ENCODE assay signal across 1 cellular context in the genomic region with DNA sequence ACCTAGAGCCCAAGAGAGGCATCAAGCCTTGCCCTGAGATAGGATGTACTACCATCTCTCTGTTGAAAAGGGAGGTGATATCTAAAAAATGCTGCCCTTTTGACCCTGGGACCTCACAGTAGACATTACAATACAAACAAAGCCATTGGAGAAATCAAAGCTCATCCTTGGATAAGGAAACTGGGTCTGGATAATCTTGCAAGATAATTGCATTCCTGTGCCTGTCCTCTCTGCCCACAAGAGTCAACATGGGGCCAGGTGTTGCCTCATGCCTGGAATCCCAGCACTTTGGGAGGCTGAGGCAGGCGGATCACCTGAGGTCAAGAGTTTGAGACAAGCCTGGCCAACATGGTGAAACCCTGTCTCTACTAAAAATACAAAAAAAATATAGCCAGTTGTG.
TF ChIP-seq lines count a peak whose summit lies in the region.

No MANE protein-coding gene starts in this region.

TF ChIP-seq in HepG2, 621 proteins besides CTCF, POLR2A, EP300 and RAD21 (continues in another document):
- TF ChIP-seq, protein P1, sequence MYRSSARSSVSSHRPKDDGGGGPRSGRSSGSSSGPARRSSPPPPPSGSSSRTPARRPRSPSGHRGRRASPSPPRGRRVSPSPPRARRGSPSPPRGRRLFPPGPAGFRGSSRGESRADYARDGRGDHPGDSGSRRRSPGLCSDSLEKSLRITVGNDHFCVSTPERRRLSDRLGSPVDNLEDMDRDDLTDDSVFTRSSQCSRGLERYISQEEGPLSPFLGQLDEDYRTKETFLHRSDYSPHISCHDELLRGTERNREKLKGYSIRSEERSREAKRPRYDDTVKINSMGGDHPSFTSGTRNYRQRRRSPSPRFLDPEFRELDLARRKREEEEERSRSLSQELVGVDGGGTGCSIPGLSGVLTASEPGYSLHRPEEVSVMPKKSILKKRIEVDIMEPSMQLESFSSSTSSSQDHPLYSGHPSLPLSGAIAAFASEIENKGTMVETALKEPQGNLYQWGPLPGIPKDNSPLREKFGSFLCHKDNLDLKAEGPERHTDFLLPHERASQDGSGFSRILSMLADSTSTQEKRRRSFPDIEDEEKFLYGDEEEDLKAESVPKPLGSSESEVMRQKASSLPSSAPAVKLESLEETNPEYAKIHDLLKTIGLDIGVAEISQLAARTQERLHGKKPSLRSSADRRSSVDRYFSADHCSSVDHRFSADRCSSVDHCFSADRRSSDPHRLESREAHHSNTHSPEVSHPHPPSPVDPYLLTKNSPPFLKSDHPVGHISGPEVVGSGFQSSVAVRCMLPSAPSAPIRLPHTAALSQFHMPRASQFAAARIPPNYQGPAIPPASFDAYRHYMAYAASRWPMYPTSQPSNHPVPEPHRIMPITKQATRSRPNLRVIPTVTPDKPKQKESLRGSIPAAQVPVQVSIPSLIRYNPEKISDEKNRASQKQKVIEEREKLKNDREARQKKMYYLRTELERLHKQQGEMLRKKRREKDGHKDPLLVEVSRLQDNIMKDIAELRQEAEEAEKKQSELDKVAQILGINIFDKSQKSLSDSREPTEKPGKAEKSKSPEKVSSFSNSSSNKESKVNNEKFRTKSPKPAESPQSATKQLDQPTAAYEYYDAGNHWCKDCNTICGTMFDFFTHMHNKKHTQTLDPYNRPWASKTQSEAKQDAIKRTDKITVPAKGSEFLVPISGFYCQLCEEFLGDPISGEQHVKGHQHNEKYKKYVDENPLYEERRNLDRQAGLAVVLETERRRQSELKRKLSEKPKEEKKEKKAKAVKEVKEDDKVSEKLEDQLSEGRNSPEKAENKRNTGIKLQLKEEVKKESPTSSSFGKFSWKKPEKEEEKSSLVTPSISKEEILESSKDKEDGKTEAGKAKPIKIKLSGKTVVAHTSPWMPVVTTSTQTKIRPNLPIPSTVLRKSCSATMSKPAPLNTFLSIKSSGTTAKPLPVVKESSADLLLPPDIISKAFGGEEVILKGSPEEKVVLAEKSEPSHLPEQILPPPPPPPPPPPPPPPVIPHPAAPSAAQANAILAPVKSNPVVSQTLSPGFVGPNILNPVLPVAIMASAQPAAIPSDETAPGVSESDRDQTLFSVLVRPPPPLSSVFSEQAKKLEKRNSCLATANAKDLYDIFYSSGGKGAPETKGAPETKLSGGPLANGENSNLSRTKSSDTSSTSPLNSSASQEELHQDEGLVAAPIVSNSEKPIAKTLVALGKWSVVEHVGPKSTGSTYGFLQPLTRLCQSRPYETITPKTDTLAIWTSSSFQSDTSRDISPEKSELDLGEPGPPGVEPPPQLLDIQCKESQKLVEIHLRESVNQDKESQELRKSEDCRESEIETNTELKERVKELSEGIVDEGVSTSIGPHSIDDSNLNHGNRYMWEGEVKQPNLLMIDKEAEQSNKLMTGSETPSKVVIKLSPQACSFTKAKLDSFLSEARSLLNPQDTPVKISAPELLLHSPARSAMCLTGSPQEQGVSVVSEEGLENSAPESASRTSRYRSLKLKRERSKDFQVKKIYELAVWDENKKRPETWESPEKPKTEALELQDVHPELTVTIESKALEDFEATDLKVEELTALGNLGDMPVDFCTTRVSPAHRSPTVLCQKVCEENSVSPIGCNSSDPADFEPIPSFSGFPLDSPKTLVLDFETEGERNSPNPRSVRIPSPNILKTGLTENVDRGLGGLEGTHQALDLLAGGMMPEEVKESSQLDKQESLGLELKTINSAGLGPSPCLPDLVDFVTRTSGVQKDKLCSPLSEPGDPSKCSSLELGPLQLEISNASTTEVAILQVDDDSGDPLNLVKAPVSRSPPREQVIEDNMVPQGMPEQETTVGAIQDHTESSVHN (CRISPR knock-in tag; IDR thresholded peaks at IDR 0.05) = no peak
- TF ChIP-seq SMAD9 (CRISPR knock-in tag; IDR thresholded peaks at IDR 0.05) (no peak), ZNF773 (CRISPR knock-in tag; IDR thresholded peaks at IDR 0.05; ENCODE audit: borderline replicate concordance) (no peak), HNF4A (CRISPR knock-in tag; IDR thresholded peaks at IDR 0.05) (peak; percentile 73), SOX5 (CRISPR knock-in tag; IDR thresholded peaks at IDR 0.05; ENCODE audit: borderline replicate concordance) (peak; percentile 17; the same call in 1 of the 2 replicates), FIP1L1 (IDR thresholded peaks at IDR 0.05; ENCODE audit: borderline replicate concordance, insufficient read depth, low read depth, low read length) (no peak), THAP11 (CRISPR knock-in tag; IDR thresholded peaks at IDR 0.05) (no peak), HOXA3 (CRISPR knock-in tag; IDR thresholded peaks at IDR 0.05) (peak; percentile 50), PHB2 (IDR thresholded peaks at IDR 0.05; ENCODE audit: partially characterized antibody) (no peak), EED (CRISPR knock-in tag; IDR thresholded peaks at IDR 0.05) (no peak), DNMT3B (CRISPR knock-in tag; conservative IDR thresholded peaks at IDR 0.05) (no peak), AHR (CRISPR knock-in tag; IDR thresholded peaks at IDR 0.05) (no peak), SETDB1 (CRISPR knock-in tag; IDR thresholded peaks at IDR 0.05; ENCODE audit: borderline replicate concordance) (no peak), NR1H2 (CRISPR knock-in tag; IDR thresholded peaks at IDR 0.05; ENCODE audit: borderline replicate concordance, low read depth) (no peak), IRX3 (CRISPR knock-in tag; IDR thresholded peaks at IDR 0.05; ENCODE audit: borderline replicate concordance, low read depth) (no peak), ZNF564 (CRISPR knock-in tag; IDR thresholded peaks at IDR 0.05) (no peak), ZNF121 (CRISPR knock-in tag; IDR thresholded peaks at IDR 0.05) (no peak), ETV6 (CRISPR knock-in tag; conservative IDR thresholded peaks at IDR 0.05) (0 out of 2 replicates have a peak, but pooled peaks have one; percentile 40), ZNF709 (CRISPR knock-in tag; IDR thresholded peaks at IDR 0.05) (no peak), ZBTB1 (CRISPR knock-in tag; IDR thresholded peaks at IDR 0.05; ENCODE audit: borderline replicate concordance) (no peak), ZFP1 (CRISPR knock-in tag; IDR thresholded peaks at IDR 0.05) (no peak), SOX13 (IDR thresholded peaks at IDR 0.05) (no peak), SOX13 (CRISPR knock-in tag; conservative IDR thresholded peaks at IDR 0.05 in 1 of 2, IDR thresholded peaks at IDR 0.05 in 1 of 2) (peak in 1 of 2 experiments; percentile 67; a peak in 2 of 4 replicates), STAG1 (CRISPR knock-in tag; IDR thresholded peaks at IDR 0.05) (peak; percentile 8; the same call in 1 of the 2 replicates), ZSCAN12 (CRISPR knock-in tag; IDR thresholded peaks at IDR 0.05) (no peak), SALL1 (CRISPR knock-in tag; IDR thresholded peaks at IDR 0.05) (peak; percentile 19; the same call in 1 of the 2 replicates)
- TF ChIP-seq, protein P2, sequence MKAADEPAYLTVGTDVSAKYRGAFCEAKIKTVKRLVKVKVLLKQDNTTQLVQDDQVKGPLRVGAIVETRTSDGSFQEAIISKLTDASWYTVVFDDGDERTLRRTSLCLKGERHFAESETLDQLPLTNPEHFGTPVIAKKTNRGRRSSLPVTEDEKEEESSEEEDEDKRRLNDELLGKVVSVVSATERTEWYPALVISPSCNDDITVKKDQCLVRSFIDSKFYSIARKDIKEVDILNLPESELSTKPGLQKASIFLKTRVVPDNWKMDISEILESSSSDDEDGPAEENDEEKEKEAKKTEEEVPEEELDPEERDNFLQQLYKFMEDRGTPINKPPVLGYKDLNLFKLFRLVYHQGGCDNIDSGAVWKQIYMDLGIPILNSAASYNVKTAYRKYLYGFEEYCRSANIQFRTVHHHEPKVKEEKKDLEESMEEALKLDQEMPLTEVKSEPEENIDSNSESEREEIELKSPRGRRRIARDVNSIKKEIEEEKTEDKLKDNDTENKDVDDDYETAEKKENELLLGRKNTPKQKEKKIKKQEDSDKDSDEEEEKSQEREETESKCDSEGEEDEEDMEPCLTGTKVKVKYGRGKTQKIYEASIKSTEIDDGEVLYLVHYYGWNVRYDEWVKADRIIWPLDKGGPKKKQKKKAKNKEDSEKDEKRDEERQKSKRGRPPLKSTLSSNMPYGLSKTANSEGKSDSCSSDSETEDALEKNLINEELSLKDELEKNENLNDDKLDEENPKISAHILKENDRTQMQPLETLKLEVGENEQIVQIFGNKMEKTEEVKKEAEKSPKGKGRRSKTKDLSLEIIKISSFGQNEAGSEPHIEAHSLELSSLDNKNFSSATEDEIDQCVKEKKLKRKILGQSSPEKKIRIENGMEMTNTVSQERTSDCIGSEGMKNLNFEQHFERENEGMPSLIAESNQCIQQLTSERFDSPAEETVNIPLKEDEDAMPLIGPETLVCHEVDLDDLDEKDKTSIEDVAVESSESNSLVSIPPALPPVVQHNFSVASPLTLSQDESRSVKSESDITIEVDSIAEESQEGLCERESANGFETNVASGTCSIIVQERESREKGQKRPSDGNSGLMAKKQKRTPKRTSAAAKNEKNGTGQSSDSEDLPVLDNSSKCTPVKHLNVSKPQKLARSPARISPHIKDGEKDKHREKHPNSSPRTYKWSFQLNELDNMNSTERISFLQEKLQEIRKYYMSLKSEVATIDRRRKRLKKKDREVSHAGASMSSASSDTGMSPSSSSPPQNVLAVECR (CRISPR knock-in tag; IDR thresholded peaks at IDR 0.05; ENCODE audit: borderline replicate concordance) = no peak
- TF ChIP-seq, protein P3, sequence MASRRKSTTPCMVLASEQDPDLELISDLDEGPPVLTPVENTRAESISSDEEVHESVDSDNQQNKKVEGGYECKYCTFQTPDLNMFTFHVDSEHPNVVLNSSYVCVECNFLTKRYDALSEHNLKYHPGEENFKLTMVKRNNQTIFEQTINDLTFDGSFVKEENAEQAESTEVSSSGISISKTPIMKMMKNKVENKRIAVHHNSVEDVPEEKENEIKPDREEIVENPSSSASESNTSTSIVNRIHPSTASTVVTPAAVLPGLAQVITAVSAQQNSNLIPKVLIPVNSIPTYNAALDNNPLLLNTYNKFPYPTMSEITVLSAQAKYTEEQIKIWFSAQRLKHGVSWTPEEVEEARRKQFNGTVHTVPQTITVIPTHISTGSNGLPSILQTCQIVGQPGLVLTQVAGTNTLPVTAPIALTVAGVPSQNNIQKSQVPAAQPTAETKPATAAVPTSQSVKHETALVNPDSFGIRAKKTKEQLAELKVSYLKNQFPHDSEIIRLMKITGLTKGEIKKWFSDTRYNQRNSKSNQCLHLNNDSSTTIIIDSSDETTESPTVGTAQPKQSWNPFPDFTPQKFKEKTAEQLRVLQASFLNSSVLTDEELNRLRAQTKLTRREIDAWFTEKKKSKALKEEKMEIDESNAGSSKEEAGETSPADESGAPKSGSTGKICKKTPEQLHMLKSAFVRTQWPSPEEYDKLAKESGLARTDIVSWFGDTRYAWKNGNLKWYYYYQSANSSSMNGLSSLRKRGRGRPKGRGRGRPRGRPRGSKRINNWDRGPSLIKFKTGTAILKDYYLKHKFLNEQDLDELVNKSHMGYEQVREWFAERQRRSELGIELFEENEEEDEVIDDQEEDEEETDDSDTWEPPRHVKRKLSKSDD (CRISPR knock-in tag; IDR thresholded peaks at IDR 0.05; ENCODE audit: low read depth) = no peak
- TF ChIP-seq, protein P4, sequence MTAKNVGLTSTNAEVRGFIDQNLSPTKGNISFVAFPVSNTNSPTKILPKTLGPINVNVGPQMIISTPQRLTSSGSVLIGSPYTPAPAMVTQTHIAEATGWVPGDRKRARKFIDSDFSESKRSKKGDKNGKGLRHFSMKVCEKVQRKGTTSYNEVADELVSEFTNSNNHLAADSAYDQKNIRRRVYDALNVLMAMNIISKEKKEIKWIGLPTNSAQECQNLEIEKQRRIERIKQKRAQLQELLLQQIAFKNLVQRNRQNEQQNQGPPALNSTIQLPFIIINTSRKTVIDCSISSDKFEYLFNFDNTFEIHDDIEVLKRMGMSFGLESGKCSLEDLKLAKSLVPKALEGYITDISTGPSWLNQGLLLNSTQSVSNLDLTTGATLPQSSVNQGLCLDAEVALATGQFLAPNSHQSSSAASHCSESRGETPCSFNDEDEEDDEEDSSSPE (CRISPR knock-in tag; IDR thresholded peaks at IDR 0.05) = no peak
- TF ChIP-seq, protein P5, sequence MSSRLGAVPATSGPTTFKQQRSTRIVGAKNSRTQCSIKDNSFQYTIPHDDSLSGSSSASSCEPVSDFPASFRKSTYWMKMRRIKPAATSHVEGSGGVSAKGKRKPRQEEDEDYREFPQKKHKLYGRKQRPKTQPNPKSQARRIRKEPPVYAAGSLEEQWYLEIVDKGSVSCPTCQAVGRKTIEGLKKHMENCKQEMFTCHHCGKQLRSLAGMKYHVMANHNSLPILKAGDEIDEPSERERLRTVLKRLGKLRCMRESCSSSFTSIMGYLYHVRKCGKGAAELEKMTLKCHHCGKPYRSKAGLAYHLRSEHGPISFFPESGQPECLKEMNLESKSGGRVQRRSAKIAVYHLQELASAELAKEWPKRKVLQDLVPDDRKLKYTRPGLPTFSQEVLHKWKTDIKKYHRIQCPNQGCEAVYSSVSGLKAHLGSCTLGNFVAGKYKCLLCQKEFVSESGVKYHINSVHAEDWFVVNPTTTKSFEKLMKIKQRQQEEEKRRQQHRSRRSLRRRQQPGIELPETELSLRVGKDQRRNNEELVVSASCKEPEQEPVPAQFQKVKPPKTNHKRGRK (CRISPR knock-in tag; IDR thresholded peaks at IDR 0.05) = no peak
- TF ChIP-seq, protein P6, sequence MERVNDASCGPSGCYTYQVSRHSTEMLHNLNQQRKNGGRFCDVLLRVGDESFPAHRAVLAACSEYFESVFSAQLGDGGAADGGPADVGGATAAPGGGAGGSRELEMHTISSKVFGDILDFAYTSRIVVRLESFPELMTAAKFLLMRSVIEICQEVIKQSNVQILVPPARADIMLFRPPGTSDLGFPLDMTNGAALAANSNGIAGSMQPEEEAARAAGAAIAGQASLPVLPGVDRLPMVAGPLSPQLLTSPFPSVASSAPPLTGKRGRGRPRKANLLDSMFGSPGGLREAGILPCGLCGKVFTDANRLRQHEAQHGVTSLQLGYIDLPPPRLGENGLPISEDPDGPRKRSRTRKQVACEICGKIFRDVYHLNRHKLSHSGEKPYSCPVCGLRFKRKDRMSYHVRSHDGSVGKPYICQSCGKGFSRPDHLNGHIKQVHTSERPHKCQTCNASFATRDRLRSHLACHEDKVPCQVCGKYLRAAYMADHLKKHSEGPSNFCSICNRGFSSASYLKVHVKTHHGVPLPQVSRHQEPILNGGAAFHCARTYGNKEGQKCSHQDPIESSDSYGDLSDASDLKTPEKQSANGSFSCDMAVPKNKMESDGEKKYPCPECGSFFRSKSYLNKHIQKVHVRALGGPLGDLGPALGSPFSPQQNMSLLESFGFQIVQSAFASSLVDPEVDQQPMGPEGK (CRISPR knock-in tag; IDR thresholded peaks at IDR 0.05) = peak; percentile 66
- TF ChIP-seq, protein P7, sequence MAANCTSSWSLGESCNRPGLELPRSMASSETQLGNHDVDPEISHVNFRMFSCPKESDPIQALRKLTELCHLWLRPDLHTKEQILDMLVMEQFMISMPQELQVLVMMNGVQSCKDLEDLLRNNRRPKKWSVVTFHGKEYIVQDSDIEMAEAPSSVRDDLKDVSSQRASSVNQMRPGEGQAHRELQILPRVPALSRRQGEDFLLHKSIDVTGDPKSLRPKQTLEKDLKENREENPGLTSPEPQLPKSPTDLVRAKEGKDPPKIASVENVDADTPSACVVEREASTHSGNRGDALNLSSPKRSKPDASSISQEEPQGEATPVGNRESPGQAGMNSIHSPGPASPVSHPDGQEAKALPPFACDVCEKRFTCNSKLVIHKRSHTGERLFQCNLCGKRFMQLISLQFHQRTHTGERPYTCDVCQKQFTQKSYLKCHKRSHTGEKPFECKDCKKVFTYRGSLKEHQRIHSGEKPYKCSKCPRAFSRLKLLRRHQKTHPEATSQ (CRISPR knock-in tag; IDR thresholded peaks at IDR 0.05; ENCODE audit: borderline replicate concordance) = no peak
